In genomic region chr12:56078931-56079728, GRCh38 we compare ENCODE assay signal across 8 cellular contexts. TPM values are rescaled to one million over a fixed set of nuclear protein-coding genes. Genes with fewer than 3 reads are reported as not detected.
DNase-seq lines count a peak whose midpoint lies in the region; ATAC-seq and TF ChIP-seq lines count a peak whose summit lies in the region.

No MANE protein-coding gene starts in this region.

- no peaks in the 10 kb centered on the region for H3K9me3 ChIP-seq in OCI-LY1 (ENCODE audit: low read length)
- H3K9me3 ChIP-seq in esophagus (ENCODE audit: control insufficient read depth in 2 of 2, insufficient read depth in 1 of 2, low read depth in 1 of 2, low read length in 1 of 2), result no peaks in the 10 kb centered on the region
- H3K9me3 ChIP-seq in mucosa of descending colon, result no peaks in the 10 kb centered on the region

- H2AFZ ChIP-seq in OCI-LY1 (ENCODE audit: low read length), result peak overlapping the region; percentile 31; the same call in 1 of the 2 replicates

- TF ChIP-seq CTCF in OCI-LY1 (IDR thresholded peaks at IDR 0.05; ENCODE audit: low read length), result peak; percentile 58
- peak; percentile 67 for TF ChIP-seq CTCF in mucosa of descending colon (IDR thresholded peaks at IDR 0.05)

- H3K4me3 Mint-ChIP-seq in stimulated activated memory B cell treated with anti-CD40 and anti-IgM and Interleukin-4, amounts not matched to agents 10 μg/mL and 1 μg/mL and 100 μg/mL, for 72 hours, result peak overlapping the region; percentile 78

- peak overlapping the region; percentile 22 for H3K27ac Mint-ChIP-seq in stimulated activated memory B cell treated with anti-CD40 and anti-IgM and Interleukin-4, amounts not matched to agents 10 μg/mL and 1 μg/mL and 100 μg/mL, for 72 hours

- H3K27me3 Mint-ChIP-seq in stimulated activated memory B cell treated with anti-CD40 and anti-IgM and Interleukin-4, amounts not matched to agents 10 μg/mL and 1 μg/mL and 100 μg/mL, for 72 hours, result peaks cover 27% of the 10 kb centered on the region

- H3K4me3 ChIP-seq in OCI-LY1 (ENCODE audit: low read depth, low read length, poor library complexity, severe bottlenecking) (peak overlapping the region; percentile 67), esophagus (ENCODE audit: low read depth in 1 of 2, low read length in 2 of 2) (peak overlapping the region; percentile 63 to 78), mucosa of descending colon (peak overlapping the region; percentile 90)

- ATAC-seq in HG03460 (IDR thresholded peaks at IDR 0.05; ENCODE audit: unreplicated experiment) (peak; percentile 74), mucosa of descending colon (peak; percentile 65)
- ATAC-seq in stimulated activated memory B cell treated with anti-CD40 and anti-IgM and Interleukin-4, amounts not matched to agents 10 μg/mL and 1 μg/mL and 100 μg/mL, for 72 hours, result peak; percentile 81

- H3K4me1 ChIP-seq in OCI-LY1 (ENCODE audit: insufficient read depth, low read length, severe bottlenecking), result peaks cover 19% of the 10 kb centered on the region
- H3K4me1 ChIP-seq in esophagus (ENCODE audit: control insufficient read depth in 2 of 2, insufficient read depth in 2 of 2, low read length in 1 of 2), result peaks cover 0 to 8% of the 10 kb centered on the region in 2 donors
- H3K4me1 ChIP-seq in mucosa of descending colon (ENCODE audit: low read depth), result peaks cover 27% of the 10 kb centered on the region

- H3K36me3 ChIP-seq in OCI-LY1 (ENCODE audit: insufficient read depth, low read length) (no peaks in the 10 kb centered on the region), esophagus (ENCODE audit: control insufficient read depth in 2 of 2, insufficient read depth in 2 of 2, low read length in 1 of 2) (no peaks in the 10 kb centered on the region), mucosa of descending colon (ENCODE audit: low read depth) (no peaks in the 10 kb centered on the region)

- no peaks in the 10 kb centered on the region for H3F3A ChIP-seq in OCI-LY1 (ENCODE audit: insufficient read depth, low read length)

- H3K9me2 ChIP-seq in OCI-LY1 (ENCODE audit: low read depth, low read length), result no peaks in the 10 kb centered on the region

- peaks cover 17% of the 10 kb centered on the region for H3K4me1 Mint-ChIP-seq in stimulated activated memory B cell treated with anti-CD40 and anti-IgM and Interleukin-4, amounts not matched to agents 10 μg/mL and 1 μg/mL and 100 μg/mL, for 72 hours

- H4K20me1 ChIP-seq in OCI-LY1 (ENCODE audit: insufficient read depth, low read length), result no peaks in the 10 kb centered on the region

- peak overlapping the region; percentile 57 for H3K9ac ChIP-seq in OCI-LY1 (ENCODE audit: low read length)

- intact Hi-C loops in mucosa of descending colon (cut with DNase I, micrococcal nuclease), result no loop called here

- H3K27me3 ChIP-seq in OCI-LY1 (ENCODE audit: insufficient read depth, low read length) (peaks cover 12% of the 10 kb centered on the region), esophagus (ENCODE audit: control insufficient read depth in 1 of 2, insufficient read depth in 2 of 2, low read length in 2 of 2) (no peaks in the 10 kb centered on the region)

- H3K36me3 Mint-ChIP-seq in stimulated activated memory B cell treated with anti-CD40 and anti-IgM and Interleukin-4, amounts not matched to agents 10 μg/mL and 1 μg/mL and 100 μg/mL, for 72 hours, result no peaks in the 10 kb centered on the region

- no peaks in the 10 kb centered on the region for H3K79me2 ChIP-seq in OCI-LY1 (ENCODE audit: insufficient read depth, low read length)

- H3K4me2 ChIP-seq in OCI-LY1 (ENCODE audit: low read length), result peak overlapping the region; percentile 89

- WGBS in esophagus, 2 donors, result 2 to 3% methylated on average over 49 to 50 of the region's 50 CpGs

- H3K27ac ChIP-seq in OCI-LY1 (ENCODE audit: low read depth, low read length, poor library complexity, severe bottlenecking) (no peak overlapping the region), esophagus (ENCODE audit: low read depth in 2 of 2, low read length in 1 of 2) (peak overlapping the region; percentile 96 to 98)

- DNase-seq in NCI-H1436 (lab: John Stamatoyannopoulos, UW), result peak; percentile 31
- no peak for DNase-seq in NCI-H1436 treated with DMSO at 0.1 percent for 48 hours (lab: John Stamatoyannopoulos, UW)
- DNase-seq in activated T-cell treated with anti-CD3 and anti-CD28 coated beads, Interleukin-2, amount 50 U/mL, for 48 hours, result peak; percentile 74 to 75
- peak; percentile 92 to 96 (median 95) for DNase-seq in mucosa of descending colon

- H3K9me3 Mint-ChIP-seq in stimulated activated memory B cell treated with anti-CD40 and anti-IgM and Interleukin-4, amounts not matched to agents 10 μg/mL and 1 μg/mL and 100 μg/mL, for 72 hours, result no peaks in the 10 kb centered on the region

RNA-seq across cellular contexts. Expression of gene ERBB3, which starts 0.8 kb away (rescaled TPM):
- polyA plus RNA-seq in esophagus, result 100 to 1,000 TPM in 1 of 2 donors, 10 to 100 TPM in 1; 49.4 to 102 TPM
- 100 to 1,000 TPM; 136 to 423 (median 212) TPM for total RNA-seq in mucosa of descending colon

RNA-seq across cellular contexts. Expression of gene PA2G4, which starts 25.2 kb away (rescaled TPM):
- 100 to 1,000 TPM; 103 to 180 TPM for polyA plus RNA-seq in esophagus
- total RNA-seq in mucosa of descending colon, result 10 to 100 TPM; 61.7 to 94.9 (median 90.3) TPM

RNA-seq across cellular contexts. Expression of gene RPL41, which starts 37.3 kb away (rescaled TPM):
- polyA plus RNA-seq in esophagus, result 1,000 to 10,000 TPM; 1,736 to 6,738 TPM
- total RNA-seq in mucosa of descending colon, result 1,000 to 10,000 TPM; 2,763 to 3,198 (median 3,152) TPM

RNA-seq across cellular contexts. Expression of gene RPS26, which starts 37.4 kb away (rescaled TPM):
- polyA plus RNA-seq in esophagus, result 100 to 1,000 TPM; 899 to 941 TPM
- total RNA-seq in mucosa of descending colon, result 10 to 100 TPM; 28.8 to 81.1 (median 34.5) TPM

RNA-seq across cellular contexts. Expression of gene ZC3H10, which starts 38.9 kb away (rescaled TPM):
- 1 to 10 TPM; 1.4 to 2.2 TPM for polyA plus RNA-seq in esophagus
- 10 to 100 TPM in 1 of 3 donors, 1 to 10 TPM in 2; 5.0 to 11.8 (median 5.4) TPM for total RNA-seq in mucosa of descending colon
